ENCODE assay signal across 11 cellular contexts in the genomic region with DNA sequence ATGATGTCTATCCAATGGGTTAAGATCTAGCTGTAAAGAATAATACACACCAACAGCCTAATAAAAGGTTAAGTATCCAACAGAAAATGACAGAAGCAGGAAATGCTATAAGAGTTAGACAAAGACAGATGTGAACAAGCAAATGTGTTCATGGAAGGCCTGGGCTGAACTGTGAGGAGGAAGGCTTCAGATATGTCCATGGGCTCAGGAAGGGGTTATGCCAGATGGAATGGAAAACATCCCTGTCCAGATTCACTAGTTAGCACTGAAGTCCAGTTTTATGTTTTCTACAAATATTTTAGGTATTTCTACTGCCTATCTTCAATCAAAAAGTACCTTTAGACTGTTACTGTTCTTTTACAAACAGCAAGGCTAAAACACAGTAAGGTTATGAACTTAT. TPM values are rescaled to one million over a fixed set of nuclear protein-coding genes. Genes with fewer than 3 reads are reported as not detected.
DNase-seq lines count a peak whose midpoint lies in the region; ATAC-seq and TF ChIP-seq lines count a peak whose summit lies in the region.
"Had no signal": no experiment of that assay in that cellular context is flagged by ENCODE, and none has a peak within 500 bp of the region (broad histone marks: within the 10 kb centered on the region; RNA-seq: fewer than 3 reads in every experiment).

No MANE protein-coding gene starts in this region.

- H3K4me3 ChIP-seq in RWPE2 (ENCODE audit: severe bottlenecking) (no peak overlapping the region), fibroblast of lung (replicated peaks in 1 of 4; ENCODE audit: control extremely low read depth in 1 of 4, insufficient read depth in 1 of 4, low read depth in 3 of 4, low read length in 4 of 4) (no peak overlapping the region), ovary (no peak overlapping the region)

- no peak overlapping the region for H2AFZ ChIP-seq in fibroblast of lung (ENCODE audit: low read length)

- no peak overlapping the region for H3K4me2 ChIP-seq in fibroblast of lung (ENCODE audit: extremely low read depth, insufficient read depth, low read length)

- H3K4me1 ChIP-seq in RWPE2 (ENCODE audit: insufficient read depth, poor library complexity, severe bottlenecking) (peaks cover 23% of the 10 kb centered on the region), fibroblast of lung (ENCODE audit: control insufficient read depth, extremely low read depth, insufficient read depth, low read length) (peaks cover 8% of the 10 kb centered on the region), ovary (ENCODE audit: insufficient read depth) (peaks cover 13% of the 10 kb centered on the region)

- H3K27ac ChIP-seq in RWPE2 (ENCODE audit: poor library complexity, severe bottlenecking) (peak overlapping the region; percentile 75), fibroblast of lung (ENCODE audit: insufficient read depth, low read length) (peak overlapping the region; percentile 22), ovary (peak overlapping the region in 1 of 2 donors; percentile 6)

- DNase-seq in ELR (ENCODE audit: low read depth) (peak; percentile 37), RWPE2 (ENCODE audit: low spot score) (no peak), fibroblast of lung (ENCODE audit: low read depth in 2 of 2) (peak; percentile 22 to 62), pulmonary artery endothelial cell (ENCODE audit: low read depth, low spot score) (peak; percentile 20), GM19240 (ENCODE audit: insufficient read length, low spot score) (no peak), ovary (no peak), NCI-H128 (lab: John Stamatoyannopoulos, UW; ENCODE audit: unreplicated experiment) (no peak), WTC11 (ENCODE audit: low spot score) (no peak)
- DNase-seq: GF-D8, left cardiac atrium had no signal

- no peaks in the 10 kb centered on the region for H4K20me1 ChIP-seq in fibroblast of lung (ENCODE audit: control insufficient read depth, extremely low read depth, insufficient read depth, low read length)

- ATAC-seq in RWPE2 (ENCODE audit: low read depth), result peak; percentile 58
- ATAC-seq in WTC11, result no peak
- ATAC-seq: stimulated activated memory B cell treated with anti-CD40 and anti-IgM and Interleukin-4, amounts not matched to agents 10 μg/mL and 1 μg/mL and 100 μg/mL, for 72 hours had no signal

- no peak overlapping the region for H3K27ac Mint-ChIP-seq in WTC11
- H3K27ac Mint-ChIP-seq: stimulated activated memory B cell treated with anti-CD40 and anti-IgM and Interleukin-4, amounts not matched to agents 10 μg/mL and 1 μg/mL and 100 μg/mL, for 72 hours had no signal

- H3K9me3 ChIP-seq in RWPE2 (ENCODE audit: severe bottlenecking) (no peaks in the 10 kb centered on the region), fibroblast of lung (ENCODE audit: control insufficient read depth, insufficient read depth, low read depth, low read length) (no peaks in the 10 kb centered on the region), ovary (no peaks in the 10 kb centered on the region)

- POLR2A ChIA-PET in WTC11 (lab: Charles Lee), result no interaction called here

- TF ChIP-seq CTCF in RWPE2 (IDR thresholded peaks at IDR 0.05; ENCODE audit: poor library complexity, severe bottlenecking), result no peak
- TF ChIP-seq CTCF in fibroblast of lung (conservative IDR thresholded peaks at IDR 0.05 in 1 of 2, IDR thresholded peaks at IDR 0.05 in 1 of 2; ENCODE audit: low read depth in 1 of 2, low read length in 2 of 2), result no peak
- TF ChIP-seq CTCF in ovary (IDR thresholded peaks at IDR 0.05), result no peak
- TF ChIP-seq CTCF in WTC11 (IDR thresholded peaks at IDR 0.05), result no peak

- no peaks in the 10 kb centered on the region for H3K27me3 Mint-ChIP-seq in WTC11 (ENCODE audit: low read depth)
- H3K27me3 Mint-ChIP-seq: stimulated activated memory B cell treated with anti-CD40 and anti-IgM and Interleukin-4, amounts not matched to agents 10 μg/mL and 1 μg/mL and 100 μg/mL, for 72 hours had no signal

- H3K36me3 Mint-ChIP-seq in WTC11, result peaks cover 11% of the 10 kb centered on the region

- H3K9me3 Mint-ChIP-seq in WTC11, result 0 out of 2 replicates have a peak, but pooled peaks cover 4% of the 10 kb centered on the region
- H3K9me3 Mint-ChIP-seq: stimulated activated memory B cell treated with anti-CD40 and anti-IgM and Interleukin-4, amounts not matched to agents 10 μg/mL and 1 μg/mL and 100 μg/mL, for 72 hours had no signal

- intact Hi-C loops in ovary (cut with DNase I), result no loop called here

- no peaks in the 10 kb centered on the region for H3K79me2 ChIP-seq in fibroblast of lung (ENCODE audit: control insufficient read depth, insufficient read depth, low read length)

- TF ChIP-seq EP300 in ovary (IDR thresholded peaks at IDR 0.05), result no peak

- CTCF ChIA-PET in WTC11 (lab: Charles Lee), result no interaction called here

- no peak for TF ChIP-seq POLR2A in ovary (IDR thresholded peaks at IDR 0.05)

- H3K4me3 Mint-ChIP-seq in WTC11, result no peak overlapping the region
- H3K4me3 Mint-ChIP-seq: stimulated activated memory B cell treated with anti-CD40 and anti-IgM and Interleukin-4, amounts not matched to agents 10 μg/mL and 1 μg/mL and 100 μg/mL, for 72 hours had no signal

- H3K27me3 ChIP-seq in RWPE2 (ENCODE audit: insufficient read depth, poor library complexity, severe bottlenecking) (no peaks in the 10 kb centered on the region), fibroblast of lung (ENCODE audit: control insufficient read depth, insufficient read depth, low read length) (no peaks in the 10 kb centered on the region), ovary (no peaks in the 10 kb centered on the region)

- H3K9ac ChIP-seq in fibroblast of lung (ENCODE audit: insufficient read depth, low read length), result no peak overlapping the region

- H3K36me3 ChIP-seq in RWPE2 (ENCODE audit: low read depth), result peaks cover 88% of the 10 kb centered on the region
- peaks cover 13% of the 10 kb centered on the region for H3K36me3 ChIP-seq in fibroblast of lung (ENCODE audit: control insufficient read depth, insufficient read depth, low read length)
- no peaks in the 10 kb centered on the region for H3K36me3 ChIP-seq in ovary

- no peaks in the 10 kb centered on the region for H3K4me1 Mint-ChIP-seq in WTC11
- H3K4me1 Mint-ChIP-seq: stimulated activated memory B cell treated with anti-CD40 and anti-IgM and Interleukin-4, amounts not matched to agents 10 μg/mL and 1 μg/mL and 100 μg/mL, for 72 hours had no signal

TF ChIP-seq in WTC11, 78 proteins besides CTCF, POLR2A, EP300 and RAD21:
- no peak for TF ChIP-seq ZNF317 (CRISPR knock-in tag; IDR thresholded peaks at IDR 0.05; ENCODE audit: borderline replicate concordance, low read depth)
- no peak for TF ChIP-seq JAZF1 (CRISPR knock-in tag; IDR thresholded peaks at IDR 0.05)
- no peak for TF ChIP-seq ZBTB21 (CRISPR knock-in tag; IDR thresholded peaks at IDR 0.05; ENCODE audit: borderline replicate concordance)
TF ChIP-seq in WTC11: peak in this region for 0.

RNA-seq across cellular contexts. Expression of a gene that starts 27.1 kb away (rescaled TPM):
- total RNA-seq in fibroblast of lung, result 40.8 and 60.4 TPM in 2 replicates
- 60.5 and 75.6 TPM in 2 replicates for polyA plus RNA-seq in fibroblast of lung
- polyA plus RNA-seq in fibroblast of lung (2012), result 22.3 and 35.2 TPM in 2 replicates
- polyA minus RNA-seq in fibroblast of lung (ENCODE audit: low replicate concordance), result 29.4 and 83.0 TPM in 2 replicates
- total RNA-seq in pulmonary artery endothelial cell, result 63.6 and 76.6 TPM in 2 replicates
- total RNA-seq in ovary, result 10 to 100 TPM; 18.6 to 57.7 (median 40.6) TPM
- polyA plus RNA-seq in ovary, result 10 to 100 TPM; 12.5 to 50.1 TPM
- 10.6 to 13.9 TPM (median 11.7 TPM) in 3 replicates for total RNA-seq in WTC11 (2021)

Comparison
In these comparisons a context has a peak if more than half of its experiments do, and no peak if none do; other contexts are left out.
1. DNase-seq: peak in ELR (single experiment), fibroblast of lung (2 of 2) and pulmonary artery endothelial cell (single experiment); none in RWPE2 (single experiment), GM19240 (single experiment), ovary (0 of 5), NCI-H128 (single experiment) and WTC11 (single experiment).